ENCODE assay signal across 11 cellular contexts in genomic region chr3:71536376-71536965, GRCh38. TPM values are rescaled to one million over a fixed set of nuclear protein-coding genes. Genes with fewer than 3 reads are reported as not detected.
A peak's percentile ranks its signal among the peaks of the same experiment; 100 is the strongest.
DNase-seq lines count a peak whose midpoint lies in the region; FAIRE-seq and TF ChIP-seq lines count a peak whose summit lies in the region.
"Had no signal": no experiment of that assay in that cellular context is flagged by ENCODE, and none has a peak within 500 bp of the region (broad histone marks: within the 10 kb centered on the region; RNA-seq: fewer than 3 reads in every experiment).

No MANE protein-coding gene starts in this region.

- TF ChIP-seq CTCF in choroid plexus epithelial cell (conservative IDR thresholded peaks at IDR 0.05; ENCODE audit: low read depth, low read length) = no peak
- TF ChIP-seq CTCF in kidney (IDR thresholded peaks at IDR 0.05; ENCODE audit: borderline replicate concordance, extremely low read depth, insufficient read depth) = no peak

- DNase-seq in AG20443 (ENCODE audit: low spot score) (peak; percentile 66), NCI-H226 (peak; percentile 66), choroid plexus epithelial cell (ENCODE audit: low read depth) (peak; percentile 85), NCI-H446 treated with DMSO at 0.1 percent for 48 hours (lab: John Stamatoyannopoulos, UW) (no peak), HuH-7.5 (ENCODE audit: low spot score) (no peak), kidney (no peak)
- DNase-seq in stimulated activated naive CD4-positive, alpha-beta T cell treated with Interleukin-2 at 50 U/mL for 16 hours (lab: John Stamatoyannopoulos, UW) = no peak
- DNase-seq: glutamatergic neuron; naive B cell; stimulated activated naive CD8-positive, alpha-beta T cell treated with anti-CD3 and anti-CD28 coated beads, Interleukin-15, amount 100 ng/mL, for 72 hours had no signal

- no peaks in the 10 kb centered on the region for H3K9me3 ChIP-seq in mesodermal cell (ENCODE audit: control insufficient read depth, low read length)
- no peaks in the 10 kb centered on the region for H3K9me3 ChIP-seq in kidney (ENCODE audit: control insufficient read depth in 1 of 2, low read length in 2 of 2)

- no peak for FAIRE-seq in kidney (lab: Jason Lieb, UNC)

- H3K36me3 ChIP-seq in mesodermal cell (ENCODE audit: control insufficient read depth, insufficient read depth, low read length) = no peaks in the 10 kb centered on the region
- H3K36me3 ChIP-seq in kidney (ENCODE audit: control insufficient read depth in 1 of 2, insufficient read depth in 2 of 2, low read length in 2 of 2) = no peaks in the 10 kb centered on the region

- H3K4me3 ChIP-seq in choroid plexus epithelial cell (ENCODE audit: low read depth, low read length) (no peak overlapping the region), mesodermal cell (ENCODE audit: extremely low read depth, insufficient read depth, low read length, poor library complexity, severe bottlenecking) (no peak overlapping the region), kidney (ENCODE audit: low read length in 2 of 2) (no peak overlapping the region)

- 85 to 100% methylated on average over 3 to 4 of the region's 7 CpGs for WGBS in mesodermal cell (ENCODE audit: insufficient coverage in 2 of 2), 2 experiments

- intact Hi-C loops in kidney (cut with DNase I) = no loop called here

- no peak overlapping the region for H3K9ac ChIP-seq in kidney (ENCODE audit: low read length in 2 of 2)

- H3K27ac ChIP-seq in mesodermal cell (ENCODE audit: low read depth, low read length, severe bottlenecking) (peak overlapping the region; percentile 79), kidney (ENCODE audit: low read depth in 2 of 2, low read length in 2 of 2) (no peak overlapping the region)

- peaks cover 31% of the 10 kb centered on the region for H3K4me1 ChIP-seq in mesodermal cell (ENCODE audit: control insufficient read depth, insufficient read depth, low read length, poor library complexity, severe bottlenecking)
- no peaks in the 10 kb centered on the region for H3K4me1 ChIP-seq in kidney (ENCODE audit: control insufficient read depth in 1 of 2, insufficient read depth in 1 of 2, low read depth in 1 of 2, low read length in 2 of 2)

RNA-seq across cellular contexts. Expression of gene FOXP1, which starts 47.1 kb away (rescaled TPM):
- 24.2 TPM for polyA plus RNA-seq in mesodermal cell (2013, experiment 1 of 2)
- polyA plus RNA-seq in mesodermal cell (2013, experiment 2 of 2) = 21.8 TPM
- 87.2 TPM for total RNA-seq in kidney
- 6.7 TPM for polyA plus RNA-seq in kidney (ENCODE audit: insufficient read depth, low read depth, low replicate concordance)

Comparison
In these comparisons a context has a peak if more than half of its experiments do, and no peak if none do; other contexts are left out.
1. DNase-seq: peak in AG20443 (single experiment), NCI-H226 (single experiment) and choroid plexus epithelial cell (single experiment); none in NCI-H446 treated with DMSO at 0.1 percent for 48 hours (single experiment), HuH-7.5 (single experiment), stimulated activated naive CD4-positive, alpha-beta T cell treated with Interleukin-2 at 50 U/mL for 16 hours (single experiment) and kidney (single experiment).